Comparison of ENCODE assay signal across 1 cellular context in the genomic region with DNA sequence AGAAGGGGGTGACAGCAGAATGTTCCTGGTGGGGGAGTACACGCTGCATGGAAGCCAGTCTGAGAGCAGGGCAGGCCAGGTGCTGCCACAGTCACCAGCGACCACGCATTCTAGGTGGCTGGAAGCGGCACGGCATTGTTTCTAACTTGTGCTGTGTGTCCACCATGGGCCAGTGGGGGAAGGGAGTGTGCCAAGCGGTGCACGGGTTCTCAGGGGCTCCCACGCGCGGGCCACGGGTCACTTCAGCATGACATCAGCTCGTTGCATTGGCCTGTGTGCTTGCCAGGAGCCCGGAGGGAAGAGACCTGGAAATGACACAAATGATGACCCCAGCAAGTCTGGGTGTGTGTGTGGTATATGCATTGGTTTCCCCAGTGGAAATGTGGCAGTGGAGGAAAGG.
TF ChIP-seq lines count a peak whose summit lies in the region.

No MANE protein-coding gene starts in this region.

TF ChIP-seq in K562, 482 proteins besides CTCF, POLR2A, EP300 and RAD21 (continued from another document):
- TF ChIP-seq, protein P1, sequence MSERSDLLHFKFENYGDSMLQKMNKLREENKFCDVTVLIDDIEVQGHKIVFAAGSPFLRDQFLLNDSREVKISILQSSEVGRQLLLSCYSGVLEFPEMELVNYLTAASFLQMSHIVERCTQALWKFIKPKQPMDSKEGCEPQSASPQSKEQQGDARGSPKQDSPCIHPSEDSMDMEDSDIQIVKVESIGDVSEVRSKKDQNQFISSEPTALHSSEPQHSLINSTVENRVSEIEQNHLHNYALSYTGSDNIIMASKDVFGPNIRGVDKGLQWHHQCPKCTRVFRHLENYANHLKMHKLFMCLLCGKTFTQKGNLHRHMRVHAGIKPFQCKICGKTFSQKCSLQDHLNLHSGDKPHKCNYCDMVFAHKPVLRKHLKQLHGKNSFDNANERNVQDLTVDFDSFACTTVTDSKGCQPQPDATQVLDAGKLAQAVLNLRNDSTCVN (CRISPR knock-in tag; IDR thresholded peaks at IDR 0.05) = no peak
- TF ChIP-seq ZNF583 (CRISPR knock-in tag; IDR thresholded peaks at IDR 0.05) (no peak), CEBPG (CRISPR knock-in tag; IDR thresholded peaks at IDR 0.05) (no peak), CEBPG (tag; conservative IDR thresholded peaks at IDR 0.05 in 1 of 2, IDR thresholded peaks at IDR 0.05 in 1 of 2) (no peak), PYGO2 (tag; IDR thresholded peaks at IDR 0.05) (no peak), JUNB (CRISPR knock-in tag; conservative IDR thresholded peaks at IDR 0.05) (no peak), FOXA3 (CRISPR knock-in tag; conservative IDR thresholded peaks at IDR 0.05 in 1 of 2, IDR thresholded peaks at IDR 0.05 in 1 of 2) (peak in 1 of 2 experiments; percentile 6; a peak in 1 of 4 replicates)
- TF ChIP-seq, protein P2, sequence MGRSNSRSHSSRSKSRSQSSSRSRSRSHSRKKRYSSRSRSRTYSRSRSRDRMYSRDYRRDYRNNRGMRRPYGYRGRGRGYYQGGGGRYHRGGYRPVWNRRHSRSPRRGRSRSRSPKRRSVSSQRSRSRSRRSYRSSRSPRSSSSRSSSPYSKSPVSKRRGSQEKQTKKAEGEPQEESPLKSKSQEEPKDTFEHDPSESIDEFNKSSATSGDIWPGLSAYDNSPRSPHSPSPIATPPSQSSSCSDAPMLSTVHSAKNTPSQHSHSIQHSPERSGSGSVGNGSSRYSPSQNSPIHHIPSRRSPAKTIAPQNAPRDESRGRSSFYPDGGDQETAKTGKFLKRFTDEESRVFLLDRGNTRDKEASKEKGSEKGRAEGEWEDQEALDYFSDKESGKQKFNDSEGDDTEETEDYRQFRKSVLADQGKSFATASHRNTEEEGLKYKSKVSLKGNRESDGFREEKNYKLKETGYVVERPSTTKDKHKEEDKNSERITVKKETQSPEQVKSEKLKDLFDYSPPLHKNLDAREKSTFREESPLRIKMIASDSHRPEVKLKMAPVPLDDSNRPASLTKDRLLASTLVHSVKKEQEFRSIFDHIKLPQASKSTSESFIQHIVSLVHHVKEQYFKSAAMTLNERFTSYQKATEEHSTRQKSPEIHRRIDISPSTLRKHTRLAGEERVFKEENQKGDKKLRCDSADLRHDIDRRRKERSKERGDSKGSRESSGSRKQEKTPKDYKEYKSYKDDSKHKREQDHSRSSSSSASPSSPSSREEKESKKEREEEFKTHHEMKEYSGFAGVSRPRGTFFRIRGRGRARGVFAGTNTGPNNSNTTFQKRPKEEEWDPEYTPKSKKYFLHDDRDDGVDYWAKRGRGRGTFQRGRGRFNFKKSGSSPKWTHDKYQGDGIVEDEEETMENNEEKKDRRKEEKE (IDR thresholded peaks at IDR 0.05; ENCODE audit: borderline replicate concordance in 1 of 2, control insufficient read depth in 1 of 2, low read depth in 2 of 2, low read length in 1 of 2) = no peak
- TF ChIP-seq, protein P3, sequence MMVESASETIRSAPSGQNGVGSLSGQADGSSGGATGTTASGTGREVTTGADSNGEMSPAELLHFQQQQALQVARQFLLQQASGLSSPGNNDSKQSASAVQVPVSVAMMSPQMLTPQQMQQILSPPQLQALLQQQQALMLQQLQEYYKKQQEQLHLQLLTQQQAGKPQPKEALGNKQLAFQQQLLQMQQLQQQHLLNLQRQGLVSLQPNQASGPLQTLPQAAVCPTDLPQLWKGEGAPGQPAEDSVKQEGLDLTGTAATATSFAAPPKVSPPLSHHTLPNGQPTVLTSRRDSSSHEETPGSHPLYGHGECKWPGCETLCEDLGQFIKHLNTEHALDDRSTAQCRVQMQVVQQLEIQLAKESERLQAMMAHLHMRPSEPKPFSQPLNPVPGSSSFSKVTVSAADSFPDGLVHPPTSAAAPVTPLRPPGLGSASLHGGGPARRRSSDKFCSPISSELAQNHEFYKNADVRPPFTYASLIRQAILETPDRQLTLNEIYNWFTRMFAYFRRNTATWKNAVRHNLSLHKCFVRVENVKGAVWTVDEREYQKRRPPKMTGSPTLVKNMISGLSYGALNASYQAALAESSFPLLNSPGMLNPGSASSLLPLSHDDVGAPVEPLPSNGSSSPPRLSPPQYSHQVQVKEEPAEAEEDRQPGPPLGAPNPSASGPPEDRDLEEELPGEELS (CRISPR knock-in tag; IDR thresholded peaks at IDR 0.05; ENCODE audit: borderline replicate concordance) = no peak
- TF ChIP-seq, protein P4, sequence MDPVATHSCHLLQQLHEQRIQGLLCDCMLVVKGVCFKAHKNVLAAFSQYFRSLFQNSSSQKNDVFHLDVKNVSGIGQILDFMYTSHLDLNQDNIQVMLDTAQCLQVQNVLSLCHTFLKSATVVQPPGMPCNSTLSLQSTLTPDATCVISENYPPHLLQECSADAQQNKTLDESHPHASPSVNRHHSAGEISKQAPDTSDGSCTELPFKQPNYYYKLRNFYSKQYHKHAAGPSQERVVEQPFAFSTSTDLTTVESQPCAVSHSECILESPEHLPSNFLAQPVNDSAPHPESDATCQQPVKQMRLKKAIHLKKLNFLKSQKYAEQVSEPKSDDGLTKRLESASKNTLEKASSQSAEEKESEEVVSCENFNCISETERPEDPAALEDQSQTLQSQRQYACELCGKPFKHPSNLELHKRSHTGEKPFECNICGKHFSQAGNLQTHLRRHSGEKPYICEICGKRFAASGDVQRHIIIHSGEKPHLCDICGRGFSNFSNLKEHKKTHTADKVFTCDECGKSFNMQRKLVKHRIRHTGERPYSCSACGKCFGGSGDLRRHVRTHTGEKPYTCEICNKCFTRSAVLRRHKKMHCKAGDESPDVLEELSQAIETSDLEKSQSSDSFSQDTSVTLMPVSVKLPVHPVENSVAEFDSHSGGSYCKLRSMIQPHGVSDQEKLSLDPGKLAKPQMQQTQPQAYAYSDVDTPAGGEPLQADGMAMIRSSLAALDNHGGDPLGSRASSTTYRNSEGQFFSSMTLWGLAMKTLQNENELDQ (CRISPR knock-in tag; IDR thresholded peaks at IDR 0.05; ENCODE audit: borderline replicate concordance) = no peak
- TF ChIP-seq, protein P5, sequence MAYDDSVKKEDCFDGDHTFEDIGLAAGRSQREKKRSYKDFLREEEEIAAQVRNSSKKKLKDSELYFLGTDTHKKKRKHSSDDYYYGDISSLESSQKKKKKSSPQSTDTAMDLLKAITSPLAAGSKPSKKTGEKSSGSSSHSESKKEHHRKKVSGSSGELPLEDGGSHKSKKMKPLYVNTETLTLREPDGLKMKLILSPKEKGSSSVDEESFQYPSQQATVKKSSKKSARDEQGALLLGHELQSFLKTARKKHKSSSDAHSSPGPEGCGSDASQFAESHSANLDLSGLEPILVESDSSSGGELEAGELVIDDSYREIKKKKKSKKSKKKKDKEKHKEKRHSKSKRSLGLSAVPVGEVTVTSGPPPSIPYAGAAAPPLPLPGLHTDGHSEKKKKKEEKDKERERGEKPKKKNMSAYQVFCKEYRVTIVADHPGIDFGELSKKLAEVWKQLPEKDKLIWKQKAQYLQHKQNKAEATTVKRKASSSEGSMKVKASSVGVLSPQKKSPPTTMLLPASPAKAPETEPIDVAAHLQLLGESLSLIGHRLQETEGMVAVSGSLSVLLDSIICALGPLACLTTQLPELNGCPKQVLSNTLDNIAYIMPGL (CRISPR knock-in tag; IDR thresholded peaks at IDR 0.05) = no peak
